ENCODE assay signal across 19 cellular contexts in genomic region chr2:148816176-148816575, GRCh38. TPM values are rescaled to one million over a fixed set of nuclear protein-coding genes. Genes with fewer than 3 reads are reported as not detected.
DNase-seq lines count a peak whose midpoint lies in the region; ATAC-seq and TF ChIP-seq lines count a peak whose summit lies in the region.
"Had no signal": no experiment of that assay in that cellular context is flagged by ENCODE, and none has a peak within 500 bp of the region (broad histone marks: within the 10 kb centered on the region; RNA-seq: fewer than 3 reads in every experiment).

No MANE protein-coding gene starts in this region.

- H3K4me3 Mint-ChIP-seq in GM23338 (no peak overlapping the region), WTC11 (no peak overlapping the region)
- H3K4me3 Mint-ChIP-seq: B cell; CD4-positive, CD25-positive, alpha-beta regulatory T cell; CD8-positive, alpha-beta T cell had no signal

- no peak for TF ChIP-seq CTCF in GM23338 (conservative IDR thresholded peaks at IDR 0.05; ENCODE audit: low read depth in 2 of 2)
- no peak for TF ChIP-seq CTCF in WTC11 (IDR thresholded peaks at IDR 0.05)

- H3K9me2 ChIP-seq in GM23338 (ENCODE audit: insufficient read depth): no peaks in the 10 kb centered on the region

- CTCF ChIA-PET in WTC11 (lab: Charles Lee): interaction anchor here (0.6 to 1.1 kb wide), 3 partner anchors 15 to 123 kb away, joined by 3 read pairs; no protein-coding TSS in a partner anchor

- H4K20me1 ChIP-seq in GM23338 (replicated peaks; ENCODE audit: insufficient read depth): no peaks in the 10 kb centered on the region
- H4K20me1 ChIP-seq: BLaER1 had no signal

- H3K27me3 ChIP-seq in GM23338 (ENCODE audit: insufficient read depth): no peaks in the 10 kb centered on the region
- H3K27me3 ChIP-seq: BLaER1 had no signal

- no peaks in the 10 kb centered on the region; the same call in 2 of the 3 replicates for H3K36me3 Mint-ChIP-seq in GM23338 (ENCODE audit: low read depth)
- H3K36me3 Mint-ChIP-seq in WTC11: no peaks in the 10 kb centered on the region
- H3K36me3 Mint-ChIP-seq: CD4-positive, CD25-positive, alpha-beta regulatory T cell; CD8-positive, alpha-beta T cell had no signal

- H3K27me3 Mint-ChIP-seq in GM23338 (ENCODE audit: insufficient read depth, low read depth, poor library complexity) (peaks cover 14% of the 10 kb centered on the region), WTC11 (ENCODE audit: low read depth) (peaks cover 4% of the 10 kb centered on the region)

- H3K4me1 Mint-ChIP-seq in GM23338 (peaks cover 47% of the 10 kb centered on the region), WTC11 (peaks cover 63% of the 10 kb centered on the region)

- no peaks in the 10 kb centered on the region for H3K36me3 ChIP-seq in GM23338 (ENCODE audit: insufficient read depth)
- H3K36me3 ChIP-seq: BLaER1 had no signal

- H3K27ac Mint-ChIP-seq in GM23338 (no peak overlapping the region), WTC11 (no peak overlapping the region)
- H3K27ac Mint-ChIP-seq: B cell; CD8-positive, alpha-beta T cell had no signal

- no peak overlapping the region for H3K4me3 ChIP-seq in GM23338
- H3K4me3 ChIP-seq: BLaER1 had no signal

- no peaks in the 10 kb centered on the region; the same call in 2 of the 3 replicates for H3K9me3 Mint-ChIP-seq in GM23338
- no peaks in the 10 kb centered on the region for H3K9me3 Mint-ChIP-seq in WTC11
- H3K9me3 Mint-ChIP-seq: CD8-positive, alpha-beta T cell; H9 had no signal

- no peak overlapping the region for H3K4me2 ChIP-seq in GM23338
- H3K4me2 ChIP-seq: BLaER1 had no signal

- H3K27ac ChIP-seq in GM23338 (ENCODE audit: low read depth): no peak overlapping the region
- H3K27ac ChIP-seq: 22Rv1, BLaER1, C4-2B had no signal

- POLR2A ChIA-PET in WTC11 (lab: Charles Lee): no interaction called here

- no peak for DNase-seq in GM23338 (ENCODE audit: low spot score)
- DNase-seq in WTC11 (ENCODE audit: low spot score): no peak
- peak in 34 of 42 donors; percentile 14 to 81 (median 45) for DNase-seq in head of caudate nucleus
- peak; percentile 72 for DNase-seq in putamen (ENCODE audit: low spot score)
- DNase-seq in dermis blood vessel endothelial cell: no peak
- no peak for DNase-seq in NCI-H1105 (lab: John Stamatoyannopoulos, UW)
- DNase-seq: CD4-positive, CD25-positive, alpha-beta regulatory T cell; CD8-positive, alpha-beta T cell; DMS 273 treated with DMSO at 0.1 percent for 48 hours; DMS79 treated with DMSO at 0.1 percent for 48 hours; GF-D8; GOT3; H9 had no signal

- 0 out of 2 replicates have a peak overlapping the region, but pooled peaks have one; percentile 23 for H2AFZ ChIP-seq in GM23338

- ATAC-seq in GM23338: no peak
- ATAC-seq in WTC11: no peak
- no peak for ATAC-seq in HG02623 (IDR thresholded peaks at IDR 0.05; ENCODE audit: unreplicated experiment)
- ATAC-seq: CD8-positive, alpha-beta T cell; HCT116 had no signal

- intact Hi-C loops in head of caudate nucleus (cut with DNase I): loop anchor here (5.0 kb wide), 1 partner anchor 169 kb away; no protein-coding TSS in a partner anchor

- H3K4me1 ChIP-seq in GM23338 (ENCODE audit: insufficient read depth): peaks cover 44% of the 10 kb centered on the region

- no peaks in the 10 kb centered on the region for H3F3A ChIP-seq in GM23338 (replicated peaks; ENCODE audit: low read depth)

- H3K79me2 ChIP-seq in GM23338 (replicated peaks; ENCODE audit: insufficient read depth): no peaks in the 10 kb centered on the region

TF ChIP-seq in GM23338, 12 proteins besides CTCF, POLR2A, EP300 and RAD21 (continues in another document):
- no peak for TF ChIP-seq EZH2phosphoT487 (IDR thresholded peaks at IDR 0.05; ENCODE audit: unreplicated experiment)
- no peak for TF ChIP-seq EZH2 (IDR thresholded peaks at IDR 0.05; ENCODE audit: low read depth, unreplicated experiment)
- TF ChIP-seq REST (IDR thresholded peaks at IDR 0.05; ENCODE audit: unreplicated experiment): no peak
- TF ChIP-seq POLR2AphosphoS5 (IDR thresholded peaks at IDR 0.05; ENCODE audit: low read depth): no peak
- no peak for TF ChIP-seq ETS1 (IDR thresholded peaks at IDR 0.05)
- no peak for TF ChIP-seq ZNF331 (CRISPR knock-in tag; IDR thresholded peaks at IDR 0.05; ENCODE audit: low read depth)
- no peak for TF ChIP-seq JUNB (IDR thresholded peaks at IDR 0.05; ENCODE audit: unreplicated experiment)

TF ChIP-seq in WTC11, 78 proteins besides CTCF, POLR2A, EP300 and RAD21:
- TF ChIP-seq SOX15 (CRISPR knock-in tag; IDR thresholded peaks at IDR 0.05) (no peak), NR3C1 (CRISPR knock-in tag; conservative IDR thresholded peaks at IDR 0.05; ENCODE audit: low read depth) (no peak), CREB1 (CRISPR knock-in tag; IDR thresholded peaks at IDR 0.05) (no peak), ZNF532 (CRISPR knock-in tag; IDR thresholded peaks at IDR 0.05; ENCODE audit: borderline replicate concordance) (no peak), ESRRA (CRISPR knock-in tag; IDR thresholded peaks at IDR 0.05; ENCODE audit: borderline replicate concordance) (no peak), ZNF121 (CRISPR knock-in tag; IDR thresholded peaks at IDR 0.05) (peak; percentile 70; the same call in 1 of the 2 replicates), ATF3 (CRISPR knock-in tag; conservative IDR thresholded peaks at IDR 0.05) (no peak), ZNF425 (CRISPR knock-in tag; conservative IDR thresholded peaks at IDR 0.05) (no peak)
TF ChIP-seq in WTC11: peak in this region for 1.

RNA-seq across cellular contexts. Expression of gene KIF5C, which starts 58.9 kb away (rescaled TPM):
- total RNA-seq in GM23338 (2014; rRNA removed; shearing (Covaris generic)): 46.5 and 49.1 TPM in 2 replicates
- polyA plus RNA-seq in GM23338 (2016; fragmentation: Nextera tagmentation; extraction: Ambion mirVana): 37.8 and 45.0 TPM in 2 replicates
- 58.0 to 73.5 TPM (median 60.6 TPM) in 3 replicates for total RNA-seq in WTC11 (2021)
- 0.14 and 0.34 TPM in 2 replicates for total RNA-seq in dermis blood vessel endothelial cell

Comparison
In these comparisons a context has a peak if more than half of its experiments do, and no peak if none do; other contexts are left out.
1. DNase-seq: peak in head of caudate nucleus (34 of 42) and putamen (single experiment); none in GM23338 (single experiment), WTC11 (single experiment), dermis blood vessel endothelial cell (single experiment) and NCI-H1105 (single experiment).
2. RNA of gene KIF5C, which starts 58.9 kb away (total RNA-seq): 58.0 to 73.5 TPM in WTC11 and 46.5 to 49.1 TPM in GM23338; 0.14 to 0.34 TPM in dermis blood vessel endothelial cell; every median in the first group is over 10 times any median in the second.